Comparison of ENCODE assay signal across 9 cellular contexts in genomic region chr11:10309163-10310093, GRCh38. TPM values are rescaled to one million over a fixed set of nuclear protein-coding genes. Genes with fewer than 3 reads are reported as not detected.
DNase-seq lines count a peak whose midpoint lies in the region; ATAC-seq, FAIRE-seq and TF ChIP-seq lines count a peak whose summit lies in the region.
"Had no signal": no experiment of that assay in that cellular context is flagged by ENCODE, and none has a peak within 500 bp of the region (broad histone marks: within the 10 kb centered on the region; RNA-seq: fewer than 3 reads in every experiment).

No MANE protein-coding gene starts in this region.

- H3K4me3 ChIP-seq in adrenal gland, result no peak overlapping the region
- H3K4me3 ChIP-seq in HAP-1, result no peak overlapping the region

- peak overlapping the region; percentile 2 for H3K27ac Mint-ChIP-seq in type B pancreatic cell
- H3K27ac Mint-ChIP-seq: CD4-positive, CD25-positive, alpha-beta regulatory T cell had no signal

- H3K27me3 ChIP-seq in adrenal gland (no peaks in the 10 kb centered on the region), HAP-1 (ENCODE audit: low read depth) (no peaks in the 10 kb centered on the region)

- WGBS in adrenal gland, 4 donors, result 28 to 34% (median 31%) methylated on average over 12 of the region's 12 CpGs

- H3K36me3 ChIP-seq in adrenal gland (replicated peaks in 1 of 2) (no peaks in the 10 kb centered on the region), HAP-1 (replicated peaks) (peaks cover 9% of the 10 kb centered on the region)

- intact Hi-C loops in adrenal gland (cut with DNase I), result loop anchor here (5.0 to 10.0 kb wide), 3 partner anchors 97 to 555 kb away; no protein-coding TSS in a partner anchor

- TF ChIP-seq POLR2A in adrenal gland (IDR thresholded peaks at IDR 0.05), result peak in 1 of 2 donors; percentile 11

- no peaks in the 10 kb centered on the region for H3K9me3 Mint-ChIP-seq in type B pancreatic cell

- peaks cover 9% of the 10 kb centered on the region for H3K4me1 Mint-ChIP-seq in type B pancreatic cell (ENCODE audit: unreplicated experiment)

- no peak overlapping the region for H3K4me3 Mint-ChIP-seq in type B pancreatic cell

- H3K27ac ChIP-seq in adrenal gland, result peak overlapping the region in 4 of 5 donors; percentile 63 to 81 (median 74)

- no peaks in the 10 kb centered on the region for H3K9me3 ChIP-seq in adrenal gland (replicated peaks in 1 of 3)
- H3K9me3 ChIP-seq in HAP-1, result no peaks in the 10 kb centered on the region

- DNase-seq in NCI-H146 (lab: John Stamatoyannopoulos, UW) (peak; percentile 19), NCI-H146 treated with DMSO at 0.1 percent for 48 hours (lab: John Stamatoyannopoulos, UW; ENCODE audit: unreplicated experiment) (no peak), adrenal gland (peak; percentile 77 to 91 (median 88)), iPS-NIHi7 (ENCODE audit: extremely low spot score) (peak; percentile 40), type B pancreatic cell (ENCODE audit: extremely low spot score, unreplicated experiment) (no peak), HAP-1 (ENCODE audit: low spot score in 2 of 2) (no peak), frontal cortex (ENCODE audit: low spot score in 2 of 2) (no peak)
- DNase-seq: CD4-positive, CD25-positive, alpha-beta regulatory T cell had no signal

- peaks cover 56% of the 10 kb centered on the region for H3K27me3 Mint-ChIP-seq in type B pancreatic cell

- in situ Hi-C loops in HAP-1 (cut with MboI; ENCODE audit: low sequenced_read_pairs), result loop anchor here (10.0 to 25.0 kb wide), 4 partner anchors 322 to 697 kb away; no protein-coding TSS in a partner anchor

- ATAC-seq in GM21390 (IDR thresholded peaks at IDR 0.05; ENCODE audit: unreplicated experiment), result no peak

- peaks cover 4% of the 10 kb centered on the region for H3K36me3 Mint-ChIP-seq in type B pancreatic cell
- H3K36me3 Mint-ChIP-seq: CD4-positive, CD25-positive, alpha-beta regulatory T cell had no signal

- peaks cover 11 to 23% of the 10 kb centered on the region in 2 donors for H3K4me1 ChIP-seq in adrenal gland (replicated peaks in 1 of 2)
- peaks cover 3% of the 10 kb centered on the region for H3K4me1 ChIP-seq in HAP-1

- no peak for FAIRE-seq in frontal cortex (lab: Jason Lieb, UNC)

- no peak for TF ChIP-seq CTCF in adrenal gland (IDR thresholded peaks at IDR 0.05)
- no peak for TF ChIP-seq CTCF in type B pancreatic cell (conservative IDR thresholded peaks at IDR 0.05)

RNA-seq across cellular contexts. Expression of gene ADM, which starts 4.6 kb away (rescaled TPM):
- total RNA-seq in adrenal gland (10 to 100 TPM in 7 of 8 donors, 1 to 10 TPM in 1; 3.6 to 55.7 (median 15.8) TPM), type B pancreatic cell (ENCODE audit: low replicate concordance) (28.8 and 67.2 TPM in 2 replicates), frontal cortex (8.6 TPM)
- 10 to 100 TPM in 2 of 3 donors, 1 to 10 TPM in 1; 6.9 to 27.6 (median 26.3) TPM for polyA plus RNA-seq in adrenal gland
- polyA plus RNA-seq: CD4-positive, CD25-positive, alpha-beta regulatory T cell had no signal

RNA-seq across cellular contexts. Expression of gene SBF2, which starts 15.4 kb away (rescaled TPM):
- total RNA-seq in adrenal gland (10 to 100 TPM; 32.1 to 60.7 (median 41.8) TPM), type B pancreatic cell (ENCODE audit: low replicate concordance) (30.4 and 39.5 TPM in 2 replicates), frontal cortex (104 TPM)
- 10 to 100 TPM; 12.5 to 23.5 (median 15.9) TPM for polyA plus RNA-seq in adrenal gland

Comparison
In these comparisons a context has a peak if more than half of its experiments do, and no peak if none do; other contexts are left out.
1. DNase-seq: peak in NCI-H146 (single experiment), adrenal gland (7 of 7) and iPS-NIHi7 (single experiment); none in NCI-H146 treated with DMSO at 0.1 percent for 48 hours (single experiment), type B pancreatic cell (single experiment), HAP-1 (0 of 2) and frontal cortex (0 of 2).